ENCODE assay signal across 34 cellular contexts in genomic region chr15:74680461-74680860, GRCh38.
"Had no signal": no experiment of that assay in that cellular context is flagged by ENCODE, and none has a peak within 500 bp of the region (broad histone marks: within the 10 kb centered on the region; RNA-seq: fewer than 3 reads in every experiment).

No MANE protein-coding gene starts in this region.

- H3K4me3 ChIP-seq: MG63 had no signal

- H3K27ac ChIP-seq: brain microvascular endothelial cell, VCaP had no signal

- H3K27me3 ChIP-seq: brain microvascular endothelial cell, MG63 had no signal

- DNase-seq: activated B cell treated with CpG ODN at 0.5 μM for 24 hours; activated CD4-positive, alpha-beta memory T cell treated with anti-CD3 and anti-CD28 coated beads for 36 hours; activated CD4-positive, alpha-beta T cell treated with anti-CD3 and anti-CD28 coated beads for 4 hours; activated CD4-positive, alpha-beta T cell treated with anti-CD3 and anti-CD28 coated beads, Interleukin-2, amount 50 U/mL, for 1 hour; activated CD4-positive, CD25-positive, alpha-beta regulatory T cell treated with anti-CD3 and anti-CD28 coated beads, Interleukin-2, amount 50 U/mL, for 72 hours; activated CD8-positive, alpha-beta memory T cell treated with anti-CD3 and anti-CD28 coated beads, Interleukin-2, amount 50 U/mL, for 4 hours; activated gamma-delta T cell treated with Interleukin-2 at 50 U/mL for 16 hours; activated naive CD4-positive, alpha-beta T cell treated with anti-CD3 and anti-CD28 coated beads for 36 hours; activated T-cell treated with anti-CD3 and anti-CD28 coated beads for 4 hours; activated T-cell treated with anti-CD3 and anti-CD28 coated beads, Interleukin-2, amount 50 U/mL, for 4 hours; amniotic stem cell; aorta; brain microvascular endothelial cell; central memory CD4-positive, alpha-beta T cell; Kasumi-1; KG1; MG63; NCI-H1092 treated with DMSO at 0.1 percent for 48 hours; NCI-H1417; NCI-H146; NCI-H187; NCI-H2029 treated with DMSO at 0.1 percent for 48 hours; NCI-H2107; NCI-H2171; NCI-H510A; NCI-H526; NCI-H748 treated with DMSO at 0.1 percent for 48 hours; NK-92 treated with Interleukin-12 subunit alpha and Interleukin-12 subunit beta, amount 100 ng/mL, for 24 hours; Right ventricle myocardium superior; SW 1271; T-helper 1 cell; T-helper 2 cell; T-helper 9 cell had no signal
